Comparison of ENCODE assay signal across 8 cellular contexts in genomic region chr5:138463335-138464017, GRCh38. TPM values are rescaled to one million over a fixed set of nuclear protein-coding genes. Genes with fewer than 3 reads are reported as not detected.
A peak's percentile ranks its signal among the peaks of the same experiment; 100 is the strongest.
DNase-seq lines count a peak whose midpoint lies in the region; ATAC-seq, FAIRE-seq and TF ChIP-seq lines count a peak whose summit lies in the region.

No MANE protein-coding gene starts in this region.

- POLR2A ChIA-PET in AG04450 (lab: Yijun Ruan, JAX), result interaction anchor here (0.7 to 2.9 kb wide), 5 partner anchors 14 to 125 kb away, joined by 3 to 13 read pairs (median 5); partner anchors contain the start of genes FAM53C, HSPA9 and REEP2

- no peak for ATAC-seq in GM19452 (IDR thresholded peaks at IDR 0.05; ENCODE audit: unreplicated experiment)

- CTCF ChIA-PET in AG04450 (lab: Charles Lee), result interaction anchor here (0.6 to 3.6 kb wide), 8 partner anchors 11 to 653 kb away, joined by 3 to 32 read pairs (median 8); no protein-coding TSS in a partner anchor

- FAIRE-seq in keratinocyte (lab: Jason Lieb, UNC), result peak; percentile 13

- H3K4me2 ChIP-seq in keratinocyte (ENCODE audit: control insufficient read depth, extremely low read depth, insufficient read depth, low read depth, low read length), result peak overlapping the region; percentile 100

- DNase-seq in AG04450 (ENCODE audit: low read depth, low spot score) (no peak), amniotic stem cell (lab: John Stamatoyannopoulos, UW) (peak; percentile 59), keratinocyte (ENCODE audit: low read depth, low spot score) (no peak), putamen (ENCODE audit: low spot score) (no peak), medulla oblongata (ENCODE audit: extremely low spot score) (no peak)

- peak overlapping the region; percentile 85 for H2AFZ ChIP-seq in keratinocyte (ENCODE audit: control insufficient read depth, low read length)

- H3K27ac ChIP-seq in AG04450 (ENCODE audit: low read depth, low read length) (peak overlapping the region; percentile 90), HUES48 (ENCODE audit: low read depth, low read length) (peak overlapping the region; percentile 94), keratinocyte (ENCODE audit: control insufficient read depth, insufficient read depth, low read length) (peak overlapping the region; percentile 79), subcutaneous abdominal adipose tissue (ENCODE audit: low read depth, low read length) (peak overlapping the region; percentile 96)

- 0 out of 2 replicates have a peak, but pooled peaks have one; percentile 8 for TF ChIP-seq CTCF in AG04450 (IDR thresholded peaks at IDR 0.05; ENCODE audit: low read depth, low read length)
- no peak for TF ChIP-seq CTCF in keratinocyte (optimal IDR thresholded peaks at IDR 0.05 in 1 of 3, IDR thresholded peaks at IDR 0.05 in 1 of 3, conservative IDR thresholded peaks at IDR 0.05 in 1 of 3; ENCODE audit: extremely low read depth in 1 of 3, insufficient read depth in 2 of 3, low read length in 3 of 3)

- H3K36me3 ChIP-seq in HUES48 (ENCODE audit: control insufficient read depth, insufficient read depth, low read length) (peaks cover 15% of the 10 kb centered on the region), keratinocyte (ENCODE audit: control insufficient read depth in 2 of 2, extremely low read depth in 1 of 2, insufficient read depth in 2 of 2, low read length in 2 of 2) (peaks cover 11 to 20% of the 10 kb centered on the region in 2 experiments), subcutaneous abdominal adipose tissue (ENCODE audit: control insufficient read depth in 5 of 5, insufficient read depth in 5 of 5, low read length in 5 of 5) (peaks cover 0 to 23% (median 17%) of the 10 kb centered on the region in 5 donors)

- no peaks in the 10 kb centered on the region for H3K9me1 ChIP-seq in keratinocyte (ENCODE audit: control insufficient read depth, extremely low read depth, insufficient read depth, low read length)

- no peaks in the 10 kb centered on the region for H3K27me3 ChIP-seq in AG04450 (ENCODE audit: control insufficient read depth, insufficient read depth, low read length)
- peaks cover 23% of the 10 kb centered on the region for H3K27me3 ChIP-seq in HUES48 (ENCODE audit: control insufficient read depth, insufficient read depth, low read length)
- H3K27me3 ChIP-seq in keratinocyte (ENCODE audit: control insufficient read depth, extremely low read depth, insufficient read depth, low read length), result no peaks in the 10 kb centered on the region
- peaks cover 0 to 20% (median 0%) of the 10 kb centered on the region in 5 donors for H3K27me3 ChIP-seq in subcutaneous abdominal adipose tissue (ENCODE audit: control insufficient read depth in 5 of 5, insufficient read depth in 4 of 5, low read length in 5 of 5)

- H3K79me2 ChIP-seq in keratinocyte (ENCODE audit: control insufficient read depth, insufficient read depth, low read length), result peaks cover 12% of the 10 kb centered on the region

- H3K4me3 ChIP-seq in AG04450 (ENCODE audit: low read depth, low read length), result peak overlapping the region; percentile 68
- H3K4me3 ChIP-seq in HUES48 (ENCODE audit: low read depth, low read length), result peak overlapping the region; percentile 70
- peak overlapping the region; percentile 75 to 92 (median 75) for H3K4me3 ChIP-seq in keratinocyte (ENCODE audit: control insufficient read depth in 2 of 3, extremely low read depth in 1 of 3, insufficient read depth in 2 of 3, low read depth in 1 of 3, low read length in 3 of 3)
- peak overlapping the region; percentile 72 to 98 (median 86) for H3K4me3 ChIP-seq in subcutaneous abdominal adipose tissue (ENCODE audit: low read depth in 1 of 5, low read length in 5 of 5)

- H4K20me1 ChIP-seq in keratinocyte (ENCODE audit: control insufficient read depth, extremely low read depth, insufficient read depth, low read length), result peaks cover 16% of the 10 kb centered on the region

- peak overlapping the region; percentile 74 for H3K9ac ChIP-seq in HUES48 (ENCODE audit: low read depth, low read length)
- peak overlapping the region; percentile 91 for H3K9ac ChIP-seq in keratinocyte (ENCODE audit: control insufficient read depth, extremely low read depth, insufficient read depth, low read length)
- H3K9ac ChIP-seq in subcutaneous abdominal adipose tissue (ENCODE audit: low read length in 5 of 5), result peak overlapping the region; percentile 66 to 84 (median 74)

- dilution Hi-C loops in keratinocyte (cut with MboI; ENCODE audit: extremely low pct_ligation_motif_present, low sequenced_read_pairs), result no loop called here

- H3K9me3 ChIP-seq in AG04450 (ENCODE audit: control insufficient read depth, insufficient read depth, low read length), result peaks cover 8% of the 10 kb centered on the region; the same call in 1 of the 2 replicates
- no peaks in the 10 kb centered on the region for H3K9me3 ChIP-seq in HUES48 (ENCODE audit: control insufficient read depth, insufficient read depth, low read length)
- no peaks in the 10 kb centered on the region for H3K9me3 ChIP-seq in keratinocyte (ENCODE audit: control insufficient read depth, low read depth, low read length)
- no peaks in the 10 kb centered on the region for H3K9me3 ChIP-seq in subcutaneous abdominal adipose tissue (ENCODE audit: control insufficient read depth in 5 of 5, low read length in 5 of 5)

- H3K4me1 ChIP-seq in HUES48 (ENCODE audit: control insufficient read depth, insufficient read depth, low read length), result no peaks in the 10 kb centered on the region; the same call in 1 of the 2 replicates
- H3K4me1 ChIP-seq in keratinocyte (ENCODE audit: control insufficient read depth, extremely low read depth, insufficient read depth, low read length), result peaks cover 19% of the 10 kb centered on the region
- peaks cover 12 to 53% (median 41%) of the 10 kb centered on the region in 5 donors for H3K4me1 ChIP-seq in subcutaneous abdominal adipose tissue (ENCODE audit: control insufficient read depth in 5 of 5, insufficient read depth in 5 of 5, low read length in 5 of 5)

RNA-seq across cellular contexts. Expression of gene EGR1, which starts 1.8 kb away (rescaled TPM):
- polyA plus RNA-seq in AG04450 (2011; rRNA removed) (17.0 and 24.5 TPM in 2 replicates), keratinocyte (2.8 to 7.0 TPM (median 5.6 TPM) in 3 replicates)
- polyA minus RNA-seq in AG04450 (2011; rRNA and poly(A)+ RNA removed), result 32.1 and 36.9 TPM in 2 replicates
- 97.2 TPM for polyA plus RNA-seq in keratinocyte (2011; ENCODE audit: low read depth)
- polyA plus RNA-seq in keratinocyte (2011; cell fraction: cytosol; rRNA removed), result 10.2 and 11.2 TPM in 2 replicates
- 24.6 and 29.8 TPM in 2 replicates for polyA plus RNA-seq in keratinocyte (2011; cell fraction: nucleus; rRNA removed)
- polyA plus RNA-seq in keratinocyte (2012; ENCODE audit: low replicate concordance), result 9.1 and 116 TPM in 2 replicates
- polyA minus RNA-seq in keratinocyte, result 6.4 to 11.1 TPM (median 9.3 TPM) in 3 replicates
- polyA minus RNA-seq in keratinocyte (2011; cell fraction: cytosol; rRNA and poly(A)+ RNA removed), result 15.0 TPM
- polyA minus RNA-seq in keratinocyte (2011; cell fraction: nucleus; rRNA and poly(A)+ RNA removed), result 9.7 and 12.6 TPM in 2 replicates

RNA-seq across cellular contexts. Expression of gene REEP2, which starts 24.6 kb away (rescaled TPM):
- 24.7 and 36.9 TPM in 2 replicates for polyA plus RNA-seq in AG04450 (2011; rRNA removed)
- 39.7 and 40.2 TPM in 2 replicates for polyA minus RNA-seq in AG04450 (2011; rRNA and poly(A)+ RNA removed)
- polyA plus RNA-seq in keratinocyte, result 0.19 to 0.41 TPM (median 0.35 TPM) in 3 replicates
- polyA plus RNA-seq in keratinocyte (2011; ENCODE audit: low read depth), result not detected
- 0.21 and 0.35 TPM in 2 replicates for polyA plus RNA-seq in keratinocyte (2011; cell fraction: cytosol; rRNA removed)
- 0.23 and 0.29 TPM in 2 replicates for polyA plus RNA-seq in keratinocyte (2011; cell fraction: nucleus; rRNA removed)
- polyA plus RNA-seq in keratinocyte (2012; ENCODE audit: low replicate concordance), result 0.27 and 0.69 TPM in 2 replicates
- 7.4 TPM in 1 of 3 replicates, not detected in the others for polyA minus RNA-seq in keratinocyte
- 0.96 TPM for polyA minus RNA-seq in keratinocyte (2011; cell fraction: cytosol; rRNA and poly(A)+ RNA removed)
- not detected in 2 replicates for polyA minus RNA-seq in keratinocyte (2011; cell fraction: nucleus; rRNA and poly(A)+ RNA removed)

Comparison
In these comparisons a context has a peak if more than half of its experiments do, and no peak if none do; other contexts are left out.
1. RNA of gene REEP2, which starts 24.6 kb away (polyA plus RNA-seq): 24.7 to 36.9 TPM in AG04450; 0.19 to 0.69 TPM in keratinocyte; every median in the first group is over 10 times any median in the second.
2. Peak in every context shown above with its lines, with median percentiles within 50 percentile points of each other: H3K27ac ChIP-seq, H3K4me3 ChIP-seq and H3K9ac ChIP-seq.